In the genomic region with DNA sequence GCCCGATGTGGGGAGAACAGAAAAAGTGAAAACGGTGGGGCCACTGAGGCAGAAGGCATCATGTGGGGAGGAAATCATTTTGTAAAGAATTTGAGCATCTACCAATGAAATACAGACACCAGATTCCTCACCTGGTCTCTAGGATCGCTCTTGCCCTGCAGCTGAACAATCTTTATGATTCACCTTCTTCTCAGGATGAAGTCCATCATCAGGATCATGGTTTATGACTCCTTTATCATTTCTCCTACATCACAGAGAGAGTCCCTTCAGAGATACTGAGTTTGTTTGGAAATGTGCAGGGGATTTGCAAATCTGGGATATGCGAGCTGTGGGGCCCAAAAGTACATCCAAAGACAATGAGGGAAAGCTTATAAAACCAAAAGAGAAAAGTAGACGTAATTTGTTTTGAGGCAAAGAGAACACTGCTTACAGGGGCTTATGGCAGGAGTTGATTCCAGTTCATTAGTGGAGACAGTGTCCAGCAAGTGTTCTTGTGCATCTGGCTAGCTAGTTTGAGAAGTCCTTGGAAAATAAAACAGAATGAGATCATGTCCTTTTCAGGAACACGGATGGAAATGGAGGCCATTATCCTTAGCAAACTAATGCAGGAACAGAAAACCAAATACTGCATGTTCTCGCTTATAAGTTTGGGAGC, we compare ENCODE assay signal across 10 cellular contexts. TPM values are rescaled to one million over a fixed set of nuclear protein-coding genes. Genes with fewer than 3 reads are reported as not detected.
DNase-seq lines count a peak whose midpoint lies in the region; ATAC-seq and TF ChIP-seq lines count a peak whose summit lies in the region.
"Had no signal": no experiment of that assay in that cellular context is flagged by ENCODE, and none has a peak within 500 bp of the region (broad histone marks: within the 10 kb centered on the region; RNA-seq: fewer than 3 reads in every experiment).

No MANE protein-coding gene starts in this region.

- H3K4me3 Mint-ChIP-seq in progenitor cell of endocrine pancreas (ENCODE audit: low read depth), result peak overlapping the region; percentile 41

- peaks cover 20% of the 10 kb centered on the region for H3K4me1 ChIP-seq in HUES48 (ENCODE audit: control insufficient read depth, insufficient read depth, low read length)
- H3K4me1 ChIP-seq: pancreas had no signal

- peak overlapping the region; percentile 94 for H3K27ac ChIP-seq in HUES48 (ENCODE audit: low read depth, low read length)
- peak overlapping the region; percentile 79 for H3K27ac ChIP-seq in epithelial cell of prostate

- no peak for DNase-seq in epithelial cell of prostate (ENCODE audit: low read depth, low spot score)
- no peak for DNase-seq in progenitor cell of endocrine pancreas (ENCODE audit: low spot score, unreplicated experiment)
- no peak for DNase-seq in activated gamma-delta T cell treated with Interleukin-2 at 50 U/mL for 16 hours
- no peak for DNase-seq in stimulated activated naive CD4-positive, alpha-beta T cell treated with Interleukin-2 at 50 U/mL for 16 hours (lab: John Stamatoyannopoulos, UW)
- DNase-seq in ecto neural progenitor cell (ENCODE audit: low spot score), result no peak
- DNase-seq: NCI-H2081 had no signal

- H3K9me3 Mint-ChIP-seq in progenitor cell of endocrine pancreas (ENCODE audit: low read depth), result no peaks in the 10 kb centered on the region

- no peaks in the 10 kb centered on the region for H3K36me3 ChIP-seq in HUES48 (ENCODE audit: control insufficient read depth, insufficient read depth, low read length)
- H3K36me3 ChIP-seq: pancreas had no signal

- peak overlapping the region; percentile 82 for H3K27ac Mint-ChIP-seq in progenitor cell of endocrine pancreas

- peak overlapping the region; percentile 51 for H3K4me3 ChIP-seq in HUES48 (ENCODE audit: low read depth, low read length)
- H3K4me3 ChIP-seq: pancreas had no signal

- TF ChIP-seq CTCF in progenitor cell of endocrine pancreas (IDR thresholded peaks at IDR 0.05; ENCODE audit: unreplicated experiment), result no peak

- peaks cover 17% of the 10 kb centered on the region for H3K27me3 Mint-ChIP-seq in progenitor cell of endocrine pancreas

- no peaks in the 10 kb centered on the region for H3K9me3 ChIP-seq in HUES48 (ENCODE audit: control insufficient read depth, insufficient read depth, low read length)
- H3K9me3 ChIP-seq: pancreas had no signal

- peaks cover 6% of the 10 kb centered on the region for H3K4me1 Mint-ChIP-seq in progenitor cell of endocrine pancreas (ENCODE audit: low read depth)

- ATAC-seq in GM18498 (IDR thresholded peaks at IDR 0.05; ENCODE audit: unreplicated experiment), result peak; percentile 8
- ATAC-seq in HG03457 (IDR thresholded peaks at IDR 0.05; ENCODE audit: unreplicated experiment), result no peak

- peaks cover 4% of the 10 kb centered on the region; the same call in 1 of the 2 replicates for H3K27me3 ChIP-seq in HUES48 (ENCODE audit: control insufficient read depth, insufficient read depth, low read length)
- H3K27me3 ChIP-seq: pancreas had no signal

- no peaks in the 10 kb centered on the region for H3K36me3 Mint-ChIP-seq in progenitor cell of endocrine pancreas (ENCODE audit: insufficient read depth)

- H3K9ac ChIP-seq in HUES48 (ENCODE audit: low read depth, low read length), result peak overlapping the region; percentile 32; the same call in 1 of the 2 replicates

RNA-seq across cellular contexts. Expression of gene ANXA5, which starts 15.3 kb away (rescaled TPM):
- 203 and 208 TPM in 2 replicates for total RNA-seq in progenitor cell of endocrine pancreas

RNA-seq across cellular contexts. Expression of gene SMIM43, which starts 52.8 kb away (rescaled TPM):
- not detected in 2 replicates for total RNA-seq in progenitor cell of endocrine pancreas
- total RNA-seq: pancreas had no signal
